In the genomic region with DNA sequence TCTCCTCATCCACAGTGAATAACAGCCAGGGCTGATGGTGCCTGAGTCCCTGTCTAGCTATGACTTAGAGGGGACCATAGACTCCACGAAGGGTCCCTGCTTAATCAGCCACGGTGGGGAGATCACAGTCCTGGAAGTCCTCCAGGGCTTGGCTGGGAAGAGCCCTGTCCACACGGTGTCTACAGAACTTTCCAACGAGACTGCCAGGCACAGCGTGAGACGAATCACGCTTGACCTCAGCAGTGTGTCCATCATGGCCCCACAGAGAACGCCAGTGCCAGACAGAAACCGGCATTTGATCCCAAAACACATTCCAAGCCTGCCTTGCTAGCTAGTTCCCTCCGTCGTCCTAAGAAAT, we compare ENCODE assay signal across 1 cellular context.
TF ChIP-seq lines count a peak whose summit lies in the region.

No MANE protein-coding gene starts in this region.

TF ChIP-seq in HepG2, 621 proteins besides CTCF, POLR2A, EP300 and RAD21 (continued from another document):
- TF ChIP-seq, protein P1, sequence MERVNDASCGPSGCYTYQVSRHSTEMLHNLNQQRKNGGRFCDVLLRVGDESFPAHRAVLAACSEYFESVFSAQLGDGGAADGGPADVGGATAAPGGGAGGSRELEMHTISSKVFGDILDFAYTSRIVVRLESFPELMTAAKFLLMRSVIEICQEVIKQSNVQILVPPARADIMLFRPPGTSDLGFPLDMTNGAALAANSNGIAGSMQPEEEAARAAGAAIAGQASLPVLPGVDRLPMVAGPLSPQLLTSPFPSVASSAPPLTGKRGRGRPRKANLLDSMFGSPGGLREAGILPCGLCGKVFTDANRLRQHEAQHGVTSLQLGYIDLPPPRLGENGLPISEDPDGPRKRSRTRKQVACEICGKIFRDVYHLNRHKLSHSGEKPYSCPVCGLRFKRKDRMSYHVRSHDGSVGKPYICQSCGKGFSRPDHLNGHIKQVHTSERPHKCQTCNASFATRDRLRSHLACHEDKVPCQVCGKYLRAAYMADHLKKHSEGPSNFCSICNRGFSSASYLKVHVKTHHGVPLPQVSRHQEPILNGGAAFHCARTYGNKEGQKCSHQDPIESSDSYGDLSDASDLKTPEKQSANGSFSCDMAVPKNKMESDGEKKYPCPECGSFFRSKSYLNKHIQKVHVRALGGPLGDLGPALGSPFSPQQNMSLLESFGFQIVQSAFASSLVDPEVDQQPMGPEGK (CRISPR knock-in tag; IDR thresholded peaks at IDR 0.05) = no peak
- TF ChIP-seq MAF1 (CRISPR knock-in tag; IDR thresholded peaks at IDR 0.05; ENCODE audit: borderline replicate concordance) (no peak), ZNF24 (IDR thresholded peaks at IDR 0.05) (no peak), HNRNPLL (IDR thresholded peaks at IDR 0.05; ENCODE audit: low read depth, low read length, poor library complexity, severe bottlenecking) (no peak), SETDB1 (CRISPR knock-in tag; IDR thresholded peaks at IDR 0.05; ENCODE audit: borderline replicate concordance) (no peak), EHMT2 (IDR thresholded peaks at IDR 0.05; ENCODE audit: borderline replicate concordance, low read depth, low read length) (no peak), PAF1 (CRISPR knock-in tag; IDR thresholded peaks at IDR 0.05) (no peak), TARDBP (CRISPR knock-in tag; IDR thresholded peaks at IDR 0.05) (no peak), ZNF263 (CRISPR knock-in tag; IDR thresholded peaks at IDR 0.05) (no peak), POLR2G (IDR thresholded peaks at IDR 0.05; ENCODE audit: low read depth, low read length) (no peak), ZNF296 (CRISPR knock-in tag; conservative IDR thresholded peaks at IDR 0.05) (no peak), ZNF414 (CRISPR knock-in tag; IDR thresholded peaks at IDR 0.05) (no peak), IRX3 (CRISPR knock-in tag; IDR thresholded peaks at IDR 0.05; ENCODE audit: borderline replicate concordance, low read depth) (no peak)
